Comparison of ENCODE assay signal across 24 cellular contexts in the genomic region with DNA sequence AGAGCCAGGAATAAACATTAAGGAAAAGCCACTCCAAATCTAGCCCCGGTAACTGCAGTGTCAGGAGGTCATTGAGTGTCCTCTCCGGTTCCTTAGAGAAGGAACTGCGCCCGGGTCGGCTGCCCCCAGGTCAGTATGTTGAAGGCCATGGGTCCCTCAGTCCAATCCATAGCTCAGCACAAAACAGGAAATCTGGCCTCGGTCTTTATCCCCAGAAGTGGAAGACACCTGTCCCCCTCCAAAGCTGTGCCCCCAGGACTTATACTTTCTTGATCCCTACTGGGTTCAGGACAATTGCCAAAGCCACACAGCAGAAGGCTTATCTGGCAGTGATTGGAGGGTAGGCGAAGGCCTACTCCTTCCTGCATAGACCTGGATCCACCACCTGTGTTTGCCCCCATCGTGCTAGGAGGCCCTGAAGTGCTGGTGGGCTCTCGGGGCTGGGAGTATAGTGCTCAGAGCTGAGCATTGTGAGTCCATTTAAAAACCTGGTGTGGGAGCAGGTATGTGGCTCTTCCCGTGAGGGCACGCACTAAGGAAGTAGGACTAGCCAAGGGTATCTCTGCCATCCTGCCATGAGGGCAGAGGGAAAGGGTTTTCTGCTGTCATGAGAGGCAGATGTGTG.
DNase-seq lines count a peak whose midpoint lies in the region; ATAC-seq and TF ChIP-seq lines count a peak whose summit lies in the region.
"Had no signal": no experiment of that assay in that cellular context is flagged by ENCODE, and none has a peak within 500 bp of the region (broad histone marks: within the 10 kb centered on the region; RNA-seq: fewer than 3 reads in every experiment).

No MANE protein-coding gene starts in this region.

- WGBS in esophagus muscularis mucosa: 91% methylated on average over 9 of the region's 11 CpGs

- CTCF ChIA-PET in activated CD4-positive, alpha-beta T cell treated with anti-CD3 and anti-CD28 coated beads for 36 hours (lab: Charles Lee): no interaction called here

- H3K36me3 ChIP-seq in esophagus muscularis mucosa (peaks cover 0 to 20% (median 4%) of the 10 kb centered on the region in 4 donors), osteoblast (ENCODE audit: insufficient read depth, low read length) (peaks cover 2% of the 10 kb centered on the region)
- H3K36me3 ChIP-seq: brain microvascular endothelial cell, colonic mucosa had no signal

- H3K9me3 Mint-ChIP-seq in activated CD4-positive, alpha-beta T cell treated with anti-CD3 and anti-CD28 coated beads for 36 hours (ENCODE audit: low read depth): no peaks in the 10 kb centered on the region
- H3K9me3 Mint-ChIP-seq: activated CD4-positive, alpha-beta memory T cell treated with anti-CD3 and anti-CD28 coated beads for 36 hours; CD8-positive, alpha-beta T cell had no signal

- H3K27ac Mint-ChIP-seq in activated CD4-positive, alpha-beta T cell treated with anti-CD3 and anti-CD28 coated beads for 36 hours: no peak overlapping the region
- H3K27ac Mint-ChIP-seq: activated B cell treated with CpG ODN at 0.5 μM for 24 hours; activated CD4-positive, alpha-beta memory T cell treated with anti-CD3 and anti-CD28 coated beads for 36 hours; CD8-positive, alpha-beta T cell had no signal

- H3K4me1 ChIP-seq in esophagus muscularis mucosa (peaks cover 21 to 30% (median 23%) of the 10 kb centered on the region in 4 donors), osteoblast (ENCODE audit: insufficient read depth, low read length) (peaks cover 24% of the 10 kb centered on the region)
- H3K4me1 ChIP-seq: colonic mucosa had no signal

- H3K27ac ChIP-seq in esophagus muscularis mucosa (replicated peaks in 1 of 4) (peak overlapping the region; percentile 50 to 79 (median 60)), osteoblast (ENCODE audit: low read depth, low read length) (no peak overlapping the region), temporal lobe (ENCODE audit: low read depth, low read length) (peak overlapping the region; percentile 87)
- H3K27ac ChIP-seq: brain microvascular endothelial cell, colonic mucosa, upper lobe of left lung had no signal

- no peaks in the 10 kb centered on the region for H3K36me3 Mint-ChIP-seq in activated CD4-positive, alpha-beta T cell treated with anti-CD3 and anti-CD28 coated beads for 36 hours (ENCODE audit: low read depth)

- DNase-seq in NCI-H2171 treated with DMSO at 0.1 percent for 48 hours (lab: John Stamatoyannopoulos, UW) (peak; percentile 44), NCI-H2171 (lab: John Stamatoyannopoulos, UW) (no peak), esophagus muscularis mucosa (ENCODE audit: extremely low spot score) (no peak), osteoblast (ENCODE audit: insufficient read length, low spot score, missing footprints) (peak; percentile 29), DMS79 (lab: John Stamatoyannopoulos, UW) (no peak)
- no peak for DNase-seq in activated CD4-positive, alpha-beta T cell treated with anti-CD3 and anti-CD28 coated beads for 36 hours
- DNase-seq: activated B cell treated with CpG ODN at 0.5 μM for 24 hours; activated CD4-positive, alpha-beta memory T cell treated with anti-CD3 and anti-CD28 coated beads for 36 hours; AML-193; brain microvascular endothelial cell; CD8-positive, alpha-beta T cell; colonic mucosa; DMS153; kidney glomerular epithelial cell; naive B cell; NCI-H187 treated with DMSO at 0.1 percent for 48 hours; NCI-H345; NCI-H774; nucleus accumbens; stimulated activated naive CD4-positive, alpha-beta T cell treated with Interleukin-2 at 50 U/mL for 16 hours; T-helper 9 cell; upper lobe of left lung had no signal

- TF ChIP-seq POLR2A in esophagus muscularis mucosa (IDR thresholded peaks at IDR 0.05; ENCODE audit: low read depth): no peak

- no peak for ATAC-seq in activated CD4-positive, CD25-positive, alpha-beta regulatory T cell treated with anti-CD3 and anti-CD28 coated beads, Interleukin-2, amount 50 U/mL, for 24 hours
- ATAC-seq in activated CD4-positive, alpha-beta T cell treated with anti-CD3 and anti-CD28 coated beads for 36 hours: no peak
- ATAC-seq: CD8-positive, alpha-beta T cell had no signal

- intact Hi-C loops in esophagus muscularis mucosa (cut with DNase I): no loop called here
- intact Hi-C loops in activated CD4-positive, alpha-beta T cell treated with anti-CD3 and anti-CD28 coated beads for 36 hours (cut with DNase I, micrococcal nuclease): no loop called here

- H3K4me3 Mint-ChIP-seq in activated CD4-positive, alpha-beta T cell treated with anti-CD3 and anti-CD28 coated beads for 36 hours: no peak overlapping the region
- H3K4me3 Mint-ChIP-seq: activated B cell treated with CpG ODN at 0.5 μM for 24 hours; activated CD4-positive, alpha-beta memory T cell treated with anti-CD3 and anti-CD28 coated beads for 36 hours; CD8-positive, alpha-beta T cell; naive B cell had no signal

- no peak overlapping the region for H2AFZ ChIP-seq in osteoblast (ENCODE audit: low read length)

- H3K27me3 Mint-ChIP-seq in activated CD4-positive, alpha-beta T cell treated with anti-CD3 and anti-CD28 coated beads for 36 hours: no peaks in the 10 kb centered on the region
- H3K27me3 Mint-ChIP-seq: activated B cell treated with CpG ODN at 0.5 μM for 24 hours; activated CD4-positive, alpha-beta memory T cell treated with anti-CD3 and anti-CD28 coated beads for 36 hours; naive B cell had no signal

- H3K4me2 ChIP-seq in osteoblast (ENCODE audit: insufficient read depth, low read length): no peak overlapping the region

- TF ChIP-seq EP300 in esophagus muscularis mucosa (IDR thresholded peaks at IDR 0.05): no peak

- no peaks in the 10 kb centered on the region for H3K79me2 ChIP-seq in osteoblast (ENCODE audit: insufficient read depth, low read length)

- H3K4me3 ChIP-seq in esophagus muscularis mucosa (no peak overlapping the region), osteoblast (ENCODE audit: insufficient read depth, low read length) (no peak overlapping the region)
- H3K4me3 ChIP-seq: colonic mucosa, upper lobe of left lung had no signal

- no peaks in the 10 kb centered on the region for H3K4me1 Mint-ChIP-seq in activated CD4-positive, alpha-beta T cell treated with anti-CD3 and anti-CD28 coated beads for 36 hours
- H3K4me1 Mint-ChIP-seq: activated B cell treated with CpG ODN at 0.5 μM for 24 hours, naive B cell had no signal

- H4K20me1 ChIP-seq in osteoblast (ENCODE audit: insufficient read depth, low read length): no peaks in the 10 kb centered on the region

- POLR2A ChIA-PET in activated CD4-positive, alpha-beta T cell treated with anti-CD3 and anti-CD28 coated beads for 36 hours (lab: Charles Lee): no interaction called here

- H3K27me3 ChIP-seq in esophagus muscularis mucosa (no peaks in the 10 kb centered on the region), osteoblast (ENCODE audit: insufficient read depth, low read length) (no peaks in the 10 kb centered on the region)
- H3K27me3 ChIP-seq: brain microvascular endothelial cell, colonic mucosa, upper lobe of left lung had no signal

- TF ChIP-seq CTCF in esophagus muscularis mucosa (IDR thresholded peaks at IDR 0.05): no peak
- no peak for TF ChIP-seq CTCF in osteoblast (IDR thresholded peaks at IDR 0.05; ENCODE audit: extremely low read depth, low read depth, low read length)

- H3K9me3 ChIP-seq in esophagus muscularis mucosa (peaks cover 0 to 1% (median 0%) of the 10 kb centered on the region in 4 donors), osteoblast (ENCODE audit: low read depth, low read length) (no peaks in the 10 kb centered on the region)
- H3K9me3 ChIP-seq: colonic mucosa, upper lobe of left lung had no signal

Comparison
In these comparisons a context has a peak if more than half of its experiments do, and no peak if none do; other contexts are left out.
1. DNase-seq: peak in NCI-H2171 treated with DMSO at 0.1 percent for 48 hours (single experiment) and osteoblast (single experiment); none in NCI-H2171 (single experiment), esophagus muscularis mucosa (single experiment), DMS79 (single experiment) and activated CD4-positive, alpha-beta T cell treated with anti-CD3 and anti-CD28 coated beads for 36 hours (single experiment).